ENCODE assay signal across 8 cellular contexts in the genomic region with DNA sequence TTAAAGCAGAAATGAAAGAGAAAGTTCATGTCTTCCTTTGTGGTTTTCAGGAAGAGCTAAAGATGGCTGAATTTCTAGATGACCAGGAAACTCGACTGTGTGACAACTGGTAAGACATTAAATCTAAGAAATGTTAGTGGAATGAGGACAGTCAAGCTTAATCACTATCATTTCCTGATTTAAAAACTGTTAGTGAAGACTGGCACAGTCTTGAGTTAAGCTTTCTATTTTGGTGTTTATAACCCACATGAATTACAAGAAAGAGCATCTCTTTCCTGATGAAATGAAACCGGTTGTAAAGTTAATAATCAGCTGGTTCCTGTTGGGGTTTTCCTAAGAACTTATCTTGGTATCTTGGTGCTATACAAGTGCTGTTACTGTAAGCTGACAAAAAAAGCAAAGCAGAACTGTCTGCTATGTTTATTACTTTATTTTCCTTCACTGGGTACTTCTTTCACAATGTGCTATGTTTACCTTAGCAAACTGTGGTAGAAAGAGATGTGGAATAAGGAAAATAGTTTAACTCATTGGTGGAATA. TPM values are rescaled to one million over a fixed set of nuclear protein-coding genes. Genes with fewer than 3 reads are reported as not detected.
DNase-seq lines count a peak whose midpoint lies in the region; ATAC-seq and TF ChIP-seq lines count a peak whose summit lies in the region.

No MANE protein-coding gene starts in this region.

- no peak for TF ChIP-seq CTCF in left ventricle myocardium inferior (IDR thresholded peaks at IDR 0.05; ENCODE audit: borderline replicate concordance)
- TF ChIP-seq CTCF in astrocyte of the spinal cord (IDR thresholded peaks at IDR 0.05; ENCODE audit: low read depth, low read length) = no peak

- no peaks in the 10 kb centered on the region for H3K9me3 ChIP-seq in left ventricle myocardium inferior (replicated peaks)

- peak overlapping the region; percentile 66 for H3K27ac ChIP-seq in left ventricle myocardium inferior (replicated peaks)

- H3K27me3 ChIP-seq in left ventricle myocardium inferior (ENCODE audit: low read depth) = no peaks in the 10 kb centered on the region

- in situ Hi-C loops in KBM-7 (cut with MboI; ENCODE audit: low pct_unique_long_range_greater_than_20kb, low sequenced_read_pairs) (no loop called here), astrocyte of the spinal cord (cut with HindIII; ENCODE audit: low sequenced_read_pairs) (no loop called here)

- H3K4me3 ChIP-seq in left ventricle myocardium inferior (peak overlapping the region; percentile 38), astrocyte of the spinal cord (ENCODE audit: low read depth, low read length) (no peak overlapping the region)

- peaks cover 80% of the 10 kb centered on the region for H3K4me1 ChIP-seq in left ventricle myocardium inferior

- DNase-seq in left ventricle myocardium inferior (no peak), left ventricle myocardium superior (no peak), KBM-7 (peak; percentile 80), astrocyte of the spinal cord (ENCODE audit: low read depth, low spot score) (peak; percentile 38), myocyte (ENCODE audit: low read depth) (peak; percentile 21), NCI-H82 (lab: John Stamatoyannopoulos, UW) (no peak), midbrain (lab: John Stamatoyannopoulos, UW) (no peak), NCI-H774 (lab: John Stamatoyannopoulos, UW) (no peak)

- H3K36me3 ChIP-seq in left ventricle myocardium inferior = peaks cover 12% of the 10 kb centered on the region

- intact Hi-C loops in left ventricle myocardium inferior (cut with micrococcal nuclease) (no loop called here), left ventricle myocardium superior (cut with micrococcal nuclease) (no loop called here)

- no peak for ATAC-seq in left ventricle myocardium superior

RNA-seq across cellular contexts. Expression of gene TRAFD1, which starts 5.2 kb away (rescaled TPM):
- 19.8 TPM for total RNA-seq in left ventricle myocardium inferior
- total RNA-seq in left ventricle myocardium superior = 18.7 TPM
- total RNA-seq in myocyte = 44.0 and 56.9 TPM in 2 replicates
- polyA plus RNA-seq in myocyte (2012) = 37.7 TPM

RNA-seq across cellular contexts. Expression of gene NAA25, which starts 21.9 kb away (rescaled TPM):
- total RNA-seq in left ventricle myocardium inferior = 13.7 TPM
- 17.8 TPM for total RNA-seq in left ventricle myocardium superior
- total RNA-seq in myocyte = 28.7 and 40.9 TPM in 2 replicates
- polyA plus RNA-seq in myocyte (2012) = 7.8 TPM

Comparison
In these comparisons a context has a peak if more than half of its experiments do, and no peak if none do; other contexts are left out.
1. DNase-seq: peak in KBM-7 (single experiment), astrocyte of the spinal cord (single experiment) and myocyte (single experiment); none in left ventricle myocardium inferior (single experiment), left ventricle myocardium superior (single experiment), NCI-H82 (single experiment), midbrain (single experiment) and NCI-H774 (single experiment).